Comparison of ENCODE assay signal across 9 cellular contexts in the genomic region with DNA sequence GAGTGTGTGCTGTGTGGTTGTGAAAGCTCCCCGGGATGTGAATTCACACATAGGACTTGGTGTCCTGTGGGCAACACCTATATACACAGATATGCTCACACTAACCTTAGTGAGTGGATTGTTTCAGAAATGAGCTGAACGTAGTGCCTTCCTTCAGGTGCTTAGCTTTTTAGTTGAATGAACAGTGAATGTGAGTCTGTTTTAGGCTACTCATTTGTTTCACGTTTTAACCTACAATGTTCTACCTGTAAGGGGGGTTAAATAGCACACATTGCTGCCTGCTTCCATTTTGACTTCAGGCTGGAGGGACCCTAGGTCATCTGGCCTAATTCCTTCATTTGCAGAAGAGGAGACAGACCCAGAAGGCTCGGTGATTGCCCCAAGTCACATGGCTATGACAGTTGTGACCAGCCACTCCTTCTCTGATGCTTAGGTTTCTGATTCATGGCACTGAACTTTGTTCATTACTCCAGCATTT. TPM values are rescaled to one million over a fixed set of nuclear protein-coding genes. Genes with fewer than 3 reads are reported as not detected.
A peak's percentile ranks its signal among the peaks of the same experiment; 100 is the strongest.
DNase-seq lines count a peak whose midpoint lies in the region; ATAC-seq and TF ChIP-seq lines count a peak whose summit lies in the region.
"Had no signal": no experiment of that assay in that cellular context is flagged by ENCODE, and none has a peak within 500 bp of the region (broad histone marks: within the 10 kb centered on the region; RNA-seq: fewer than 3 reads in every experiment).

No MANE protein-coding gene starts in this region.

- peak; percentile 34 for ATAC-seq in GM21367 (IDR thresholded peaks at IDR 0.05; ENCODE audit: unreplicated experiment)
- peak in 3 of 4 donors; percentile 45 to 62 (median 56) for ATAC-seq in right lobe of liver
- ATAC-seq in HG03025 (IDR thresholded peaks at IDR 0.05; ENCODE audit: low FRiP score, unreplicated experiment) = no peak

- 54% methylated on average over 4 of the region's 4 CpGs for WGBS in right lobe of liver (ENCODE audit: insufficient coverage, low coverage, low lambda C conversion rate, missing lambda C conversion rate)

- H3K4me1 ChIP-seq in Karpas-422 (ENCODE audit: low read length) = peaks cover 80% of the 10 kb centered on the region
- H3K4me1 ChIP-seq in right lobe of liver = no peaks in the 10 kb centered on the region

- H2AFZ ChIP-seq in Karpas-422 (ENCODE audit: low read length) = no peak overlapping the region

- peak; percentile 32 for TF ChIP-seq POLR2A in right lobe of liver (IDR thresholded peaks at IDR 0.05)

- no peaks in the 10 kb centered on the region for H3K9me2 ChIP-seq in Karpas-422 (replicated peaks; ENCODE audit: insufficient read depth, low read length)

- H3K27ac ChIP-seq in Karpas-422 (ENCODE audit: low read length) (peak overlapping the region; percentile 96), right lobe of liver (peak overlapping the region in 2 of 3 donors; percentile 57 to 61), RWPE1 (no peak overlapping the region)

- DNase-seq in GF-D8 (lab: John Stamatoyannopoulos, UW) (peak; percentile 14), Karpas-422 (peak; percentile 85), right lobe of liver (no peak), midbrain (lab: John Stamatoyannopoulos, UW) (no peak), H4 (ENCODE audit: low spot score) (no peak), RWPE1 (ENCODE audit: low spot score) (no peak)

- H3K4me2 ChIP-seq in Karpas-422 (ENCODE audit: low read depth, low read length, poor library complexity, severe bottlenecking) = peak overlapping the region; percentile 90

- intact Hi-C loops in right lobe of liver (cut with DNase I) = loop anchor here in 1 of 2 donors (10.0 kb wide), 1 partner anchor 69 kb away; no protein-coding TSS in a partner anchor

- H3K79me2 ChIP-seq in Karpas-422 (ENCODE audit: low read length) = peaks cover 82% of the 10 kb centered on the region

- CTCF ChIA-PET in RWPE1 (lab: Yijun Ruan, JAX) = no interaction called here

- H3K9me3 ChIP-seq in Karpas-422 (ENCODE audit: low read length) (no peaks in the 10 kb centered on the region), right lobe of liver (no peaks in the 10 kb centered on the region)

- POLR2A ChIA-PET in RWPE1 (lab: Yijun Ruan, JAX; ENCODE audit: low non-redundant PET) = no interaction called here

- H3K4me3 ChIP-seq in Karpas-422 (ENCODE audit: low read length) (peak overlapping the region; percentile 89), right lobe of liver (peak overlapping the region in 2 of 3 donors; percentile 13 to 42)
- H3K4me3 ChIP-seq: lung had no signal

- peaks cover 35% of the 10 kb centered on the region for H3K36me3 ChIP-seq in Karpas-422 (ENCODE audit: insufficient read depth, low read length)
- no peaks in the 10 kb centered on the region for H3K36me3 ChIP-seq in right lobe of liver

- peaks cover 3% of the 10 kb centered on the region; the same call in 1 of the 2 replicates for H4K20me1 ChIP-seq in Karpas-422 (ENCODE audit: insufficient read depth, low read depth, low read length)

- TF ChIP-seq CTCF in right lobe of liver (IDR thresholded peaks at IDR 0.05) = no peak
- no peak for TF ChIP-seq CTCF in RWPE1 (conservative IDR thresholded peaks at IDR 0.05; ENCODE audit: low read depth)

- H3K27me3 ChIP-seq in Karpas-422 (ENCODE audit: low read length) = no peaks in the 10 kb centered on the region
- no peaks in the 10 kb centered on the region for H3K27me3 ChIP-seq in right lobe of liver

- H3K9ac ChIP-seq in Karpas-422 (ENCODE audit: low read length) = peak overlapping the region; percentile 88

RNA-seq across cellular contexts. Expression of gene PLEK, which starts 1.0 kb away (rescaled TPM):
- 224 and 232 TPM in 2 replicates for total RNA-seq in Karpas-422 (2014; rRNA removed; shearing (Covaris generic); ENCODE audit: low replicate concordance)
- 10 to 100 TPM in 1 of 6 experiments, 1 to 10 TPM in 4, under 1 TPM in 1; 0.98 to 14.8 (median 2.4) TPM for total RNA-seq in right lobe of liver
- 0.12 TPM in 1 of 2 replicates, not detected in the other for total RNA-seq in H4 (2014; rRNA removed; shearing (Covaris generic))

RNA-seq across cellular contexts. Expression of gene CNRIP1, which starts 46.4 kb away (rescaled TPM):
- 2.8 TPM in 1 of 2 replicates, not detected in the other for total RNA-seq in Karpas-422 (2014; rRNA removed; shearing (Covaris generic); ENCODE audit: low replicate concordance)
- 1 to 10 TPM; 1.9 to 4.1 (median 2.6) TPM for total RNA-seq in right lobe of liver
- total RNA-seq in H4 (2014; rRNA removed; shearing (Covaris generic)) = 19.7 and 32.6 TPM in 2 replicates

Comparison
In these comparisons a context has a peak if more than half of its experiments do, and no peak if none do; other contexts are left out.
1. DNase-seq: peak in GF-D8 (single experiment) and Karpas-422 (single experiment); none in right lobe of liver (0 of 3), midbrain (single experiment), H4 (single experiment) and RWPE1 (single experiment).
2. RNA of gene PLEK, which starts 1.0 kb away (total RNA-seq): 224 to 232 TPM in Karpas-422; 0.98 to 14.8 TPM in right lobe of liver and 0.12 TPM in H4; every median in the first group is over 10 times any median in the second.